ENCODE assay signal across 14 cellular contexts in the genomic region with DNA sequence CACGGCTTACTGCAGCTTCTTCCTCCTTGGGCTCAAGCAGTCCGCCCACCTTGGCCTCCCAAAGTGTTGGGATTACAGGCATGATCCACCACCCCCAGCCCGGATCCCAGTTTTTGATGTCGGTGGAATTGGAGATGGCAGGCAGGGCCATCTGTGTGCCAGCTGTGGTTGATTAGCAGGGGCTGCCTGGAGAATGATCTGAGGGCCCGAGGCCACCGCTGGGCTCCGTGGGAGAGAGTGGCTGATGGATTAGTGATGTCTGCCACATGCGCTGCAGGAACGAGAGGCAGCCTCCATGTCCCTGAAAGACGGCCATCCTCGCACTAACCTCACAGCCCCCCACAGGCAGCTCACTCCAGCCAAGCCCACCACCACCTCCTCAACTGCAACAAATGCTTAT.
"Had no signal": no experiment of that assay in that cellular context is flagged by ENCODE, and none has a peak within 500 bp of the region (broad histone marks: within the 10 kb centered on the region; RNA-seq: fewer than 3 reads in every experiment).

No MANE protein-coding gene starts in this region.

- ATAC-seq: activated T-cell treated with anti-CD3 and anti-CD28 coated beads, Interleukin-2, amount 50 U/mL, for 4 hours; effector memory CD8-positive, alpha-beta T cell; left lung; right cardiac atrium; stimulated activated effector memory CD8-positive, alpha-beta T cell treated with anti-CD3 and anti-CD28 coated beads, Interleukin-12 subunit alpha, Interleukin-12 subunit beta, amount 100 ng/mL, for 72 hours had no signal

- H3K9me3 ChIP-seq: left lung, neutrophil, tibial artery had no signal

- H3K36me3 ChIP-seq: left lung, neutrophil, tibial artery had no signal

- DNase-seq: activated CD4-positive, alpha-beta T cell treated with anti-CD3 and anti-CD28 coated beads for 1 hour; activated CD4-positive, alpha-beta T cell treated with anti-CD3 and anti-CD28 coated beads, Interleukin-2, amount 50 U/mL, for 48 hours; activated gamma-delta T cell; activated T-cell treated with anti-CD3 and anti-CD28 coated beads, Interleukin-2, amount 50 U/mL, for 4 hours; amygdala; cerebellar nuclear complex; effector memory CD8-positive, alpha-beta T cell; left lung; tibial artery had no signal

- H3K4me3 ChIP-seq: left lung, smooth muscle cell, tibial artery had no signal

- H3K27ac ChIP-seq: epithelial cell of prostate, left lung, neutrophil, tibial artery had no signal
